In the genomic region with DNA sequence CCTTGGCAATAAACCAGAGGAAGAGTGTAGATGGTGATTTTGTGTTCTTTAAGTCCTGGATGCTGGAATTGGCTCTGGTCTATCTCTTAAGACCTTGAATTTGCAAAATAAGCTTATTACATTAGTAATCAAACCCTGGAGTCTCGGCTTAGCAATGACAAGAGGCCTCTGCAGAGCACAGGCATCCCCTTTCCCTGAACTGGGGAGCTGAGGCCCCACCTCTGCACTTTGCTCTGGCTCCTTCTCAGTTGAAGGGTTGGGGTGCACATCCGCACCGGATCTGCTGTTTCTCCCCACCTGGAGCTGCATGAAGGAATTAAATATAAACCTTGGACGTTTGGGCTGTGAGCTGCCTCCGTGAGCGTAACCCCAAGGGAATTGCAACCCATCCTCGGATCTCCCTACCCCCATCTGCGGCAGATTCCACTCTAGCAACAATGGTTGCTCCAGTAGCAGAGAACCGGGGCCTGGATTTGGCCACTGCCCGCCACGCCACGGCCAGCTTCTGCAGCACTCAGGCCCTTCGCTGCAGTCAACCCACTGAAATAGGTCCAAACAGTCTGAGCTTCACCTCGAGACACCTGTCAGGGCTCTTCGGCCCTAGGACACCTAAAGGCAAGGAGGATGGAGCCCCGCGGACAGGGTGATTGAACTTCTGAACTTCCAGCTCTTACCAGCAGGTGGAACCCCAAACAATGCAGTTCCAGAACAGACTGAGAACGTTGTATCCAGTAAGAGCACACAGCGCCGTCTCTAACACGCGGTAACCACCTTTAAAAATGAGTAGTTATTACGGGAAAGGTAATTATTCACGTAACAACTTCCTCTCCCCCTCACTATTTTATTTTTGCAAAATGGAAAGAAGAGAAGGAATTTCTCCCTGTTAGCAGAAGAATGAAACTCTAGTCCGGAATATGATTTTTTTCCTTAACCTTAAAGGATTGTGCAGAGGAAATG, we compare ENCODE assay signal across 1 cellular context.
A peak's percentile ranks its signal among the peaks of the same experiment; 100 is the strongest.
TF ChIP-seq lines count a peak whose summit lies in the region.

No MANE protein-coding gene starts in this region.

TF ChIP-seq in K562, 482 proteins besides CTCF, POLR2A, EP300 and RAD21 (continued from another document and continues in another):
- TF ChIP-seq, protein P1, sequence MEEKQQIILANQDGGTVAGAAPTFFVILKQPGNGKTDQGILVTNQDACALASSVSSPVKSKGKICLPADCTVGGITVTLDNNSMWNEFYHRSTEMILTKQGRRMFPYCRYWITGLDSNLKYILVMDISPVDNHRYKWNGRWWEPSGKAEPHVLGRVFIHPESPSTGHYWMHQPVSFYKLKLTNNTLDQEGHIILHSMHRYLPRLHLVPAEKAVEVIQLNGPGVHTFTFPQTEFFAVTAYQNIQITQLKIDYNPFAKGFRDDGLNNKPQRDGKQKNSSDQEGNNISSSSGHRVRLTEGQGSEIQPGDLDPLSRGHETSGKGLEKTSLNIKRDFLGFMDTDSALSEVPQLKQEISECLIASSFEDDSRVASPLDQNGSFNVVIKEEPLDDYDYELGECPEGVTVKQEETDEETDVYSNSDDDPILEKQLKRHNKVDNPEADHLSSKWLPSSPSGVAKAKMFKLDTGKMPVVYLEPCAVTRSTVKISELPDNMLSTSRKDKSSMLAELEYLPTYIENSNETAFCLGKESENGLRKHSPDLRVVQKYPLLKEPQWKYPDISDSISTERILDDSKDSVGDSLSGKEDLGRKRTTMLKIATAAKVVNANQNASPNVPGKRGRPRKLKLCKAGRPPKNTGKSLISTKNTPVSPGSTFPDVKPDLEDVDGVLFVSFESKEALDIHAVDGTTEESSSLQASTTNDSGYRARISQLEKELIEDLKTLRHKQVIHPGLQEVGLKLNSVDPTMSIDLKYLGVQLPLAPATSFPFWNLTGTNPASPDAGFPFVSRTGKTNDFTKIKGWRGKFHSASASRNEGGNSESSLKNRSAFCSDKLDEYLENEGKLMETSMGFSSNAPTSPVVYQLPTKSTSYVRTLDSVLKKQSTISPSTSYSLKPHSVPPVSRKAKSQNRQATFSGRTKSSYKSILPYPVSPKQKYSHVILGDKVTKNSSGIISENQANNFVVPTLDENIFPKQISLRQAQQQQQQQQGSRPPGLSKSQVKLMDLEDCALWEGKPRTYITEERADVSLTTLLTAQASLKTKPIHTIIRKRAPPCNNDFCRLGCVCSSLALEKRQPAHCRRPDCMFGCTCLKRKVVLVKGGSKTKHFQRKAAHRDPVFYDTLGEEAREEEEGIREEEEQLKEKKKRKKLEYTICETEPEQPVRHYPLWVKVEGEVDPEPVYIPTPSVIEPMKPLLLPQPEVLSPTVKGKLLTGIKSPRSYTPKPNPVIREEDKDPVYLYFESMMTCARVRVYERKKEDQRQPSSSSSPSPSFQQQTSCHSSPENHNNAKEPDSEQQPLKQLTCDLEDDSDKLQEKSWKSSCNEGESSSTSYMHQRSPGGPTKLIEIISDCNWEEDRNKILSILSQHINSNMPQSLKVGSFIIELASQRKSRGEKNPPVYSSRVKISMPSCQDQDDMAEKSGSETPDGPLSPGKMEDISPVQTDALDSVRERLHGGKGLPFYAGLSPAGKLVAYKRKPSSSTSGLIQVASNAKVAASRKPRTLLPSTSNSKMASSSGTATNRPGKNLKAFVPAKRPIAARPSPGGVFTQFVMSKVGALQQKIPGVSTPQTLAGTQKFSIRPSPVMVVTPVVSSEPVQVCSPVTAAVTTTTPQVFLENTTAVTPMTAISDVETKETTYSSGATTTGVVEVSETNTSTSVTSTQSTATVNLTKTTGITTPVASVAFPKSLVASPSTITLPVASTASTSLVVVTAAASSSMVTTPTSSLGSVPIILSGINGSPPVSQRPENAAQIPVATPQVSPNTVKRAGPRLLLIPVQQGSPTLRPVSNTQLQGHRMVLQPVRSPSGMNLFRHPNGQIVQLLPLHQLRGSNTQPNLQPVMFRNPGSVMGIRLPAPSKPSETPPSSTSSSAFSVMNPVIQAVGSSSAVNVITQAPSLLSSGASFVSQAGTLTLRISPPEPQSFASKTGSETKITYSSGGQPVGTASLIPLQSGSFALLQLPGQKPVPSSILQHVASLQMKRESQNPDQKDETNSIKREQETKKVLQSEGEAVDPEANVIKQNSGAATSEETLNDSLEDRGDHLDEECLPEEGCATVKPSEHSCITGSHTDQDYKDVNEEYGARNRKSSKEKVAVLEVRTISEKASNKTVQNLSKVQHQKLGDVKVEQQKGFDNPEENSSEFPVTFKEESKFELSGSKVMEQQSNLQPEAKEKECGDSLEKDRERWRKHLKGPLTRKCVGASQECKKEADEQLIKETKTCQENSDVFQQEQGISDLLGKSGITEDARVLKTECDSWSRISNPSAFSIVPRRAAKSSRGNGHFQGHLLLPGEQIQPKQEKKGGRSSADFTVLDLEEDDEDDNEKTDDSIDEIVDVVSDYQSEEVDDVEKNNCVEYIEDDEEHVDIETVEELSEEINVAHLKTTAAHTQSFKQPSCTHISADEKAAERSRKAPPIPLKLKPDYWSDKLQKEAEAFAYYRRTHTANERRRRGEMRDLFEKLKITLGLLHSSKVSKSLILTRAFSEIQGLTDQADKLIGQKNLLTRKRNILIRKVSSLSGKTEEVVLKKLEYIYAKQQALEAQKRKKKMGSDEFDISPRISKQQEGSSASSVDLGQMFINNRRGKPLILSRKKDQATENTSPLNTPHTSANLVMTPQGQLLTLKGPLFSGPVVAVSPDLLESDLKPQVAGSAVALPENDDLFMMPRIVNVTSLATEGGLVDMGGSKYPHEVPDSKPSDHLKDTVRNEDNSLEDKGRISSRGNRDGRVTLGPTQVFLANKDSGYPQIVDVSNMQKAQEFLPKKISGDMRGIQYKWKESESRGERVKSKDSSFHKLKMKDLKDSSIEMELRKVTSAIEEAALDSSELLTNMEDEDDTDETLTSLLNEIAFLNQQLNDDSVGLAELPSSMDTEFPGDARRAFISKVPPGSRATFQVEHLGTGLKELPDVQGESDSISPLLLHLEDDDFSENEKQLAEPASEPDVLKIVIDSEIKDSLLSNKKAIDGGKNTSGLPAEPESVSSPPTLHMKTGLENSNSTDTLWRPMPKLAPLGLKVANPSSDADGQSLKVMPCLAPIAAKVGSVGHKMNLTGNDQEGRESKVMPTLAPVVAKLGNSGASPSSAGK (IDR thresholded peaks at IDR 0.05) = peak; percentile 56; the same call in 1 of the 2 replicates
- TF ChIP-seq EP400 (IDR thresholded peaks at IDR 0.05) = 0 out of 2 replicates have a peak, but pooled peaks have one; percentile 24
- TF ChIP-seq MCM7 (IDR thresholded peaks at IDR 0.05) = no peak
- no peak for TF ChIP-seq ILF3 (IDR thresholded peaks at IDR 0.05; ENCODE audit: borderline replicate concordance)
- no peak for TF ChIP-seq ZNF444 (CRISPR knock-in tag; IDR thresholded peaks at IDR 0.05)
- TF ChIP-seq SMC3 (conservative IDR thresholded peaks at IDR 0.05; ENCODE audit: insufficient read depth, low read depth, low read length) = peak; percentile 90
- TF ChIP-seq BRF1 (IDR thresholded peaks at IDR 0.05; ENCODE audit: borderline replicate concordance, extremely low read depth, insufficient read length) = no peak
- TF ChIP-seq, protein P2, sequence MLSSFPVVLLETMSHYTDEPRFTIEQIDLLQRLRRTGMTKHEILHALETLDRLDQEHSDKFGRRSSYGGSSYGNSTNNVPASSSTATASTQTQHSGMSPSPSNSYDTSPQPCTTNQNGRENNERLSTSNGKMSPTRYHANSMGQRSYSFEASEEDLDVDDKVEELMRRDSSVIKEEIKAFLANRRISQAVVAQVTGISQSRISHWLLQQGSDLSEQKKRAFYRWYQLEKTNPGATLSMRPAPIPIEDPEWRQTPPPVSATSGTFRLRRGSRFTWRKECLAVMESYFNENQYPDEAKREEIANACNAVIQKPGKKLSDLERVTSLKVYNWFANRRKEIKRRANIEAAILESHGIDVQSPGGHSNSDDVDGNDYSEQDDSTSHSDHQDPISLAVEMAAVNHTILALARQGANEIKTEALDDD (IDR thresholded peaks at IDR 0.05) = peak; percentile 57; the same call in 1 of the 2 replicates
- TF ChIP-seq, protein P3, sequence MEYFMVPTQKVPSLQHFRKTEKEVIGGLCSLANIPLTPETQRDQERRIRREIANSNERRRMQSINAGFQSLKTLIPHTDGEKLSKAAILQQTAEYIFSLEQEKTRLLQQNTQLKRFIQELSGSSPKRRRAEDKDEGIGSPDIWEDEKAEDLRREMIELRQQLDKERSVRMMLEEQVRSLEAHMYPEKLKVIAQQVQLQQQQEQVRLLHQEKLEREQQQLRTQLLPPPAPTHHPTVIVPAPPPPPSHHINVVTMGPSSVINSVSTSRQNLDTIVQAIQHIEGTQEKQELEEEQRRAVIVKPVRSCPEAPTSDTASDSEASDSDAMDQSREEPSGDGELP (CRISPR knock-in tag; IDR thresholded peaks at IDR 0.05; ENCODE audit: borderline replicate concordance) = peak; percentile 37; the same call in 1 of the 2 replicates
- TF ChIP-seq JUND (IDR thresholded peaks at IDR 0.05; ENCODE audit: borderline replicate concordance, low read depth, low read length) = 0 out of 2 replicates have a peak, but pooled peaks have one; percentile 6
- no peak for TF ChIP-seq JUND (tag; IDR thresholded peaks at IDR 0.05; ENCODE audit: borderline replicate concordance, low read depth, low read length)
- 0 out of 2 replicates have a peak, but pooled peaks have one; percentile 37 for TF ChIP-seq GABPB1 (CRISPR knock-in tag; IDR thresholded peaks at IDR 0.05)
- TF ChIP-seq ATF1 (CRISPR knock-in tag; IDR thresholded peaks at IDR 0.05) = no peak
- TF ChIP-seq ATF1 (tag; IDR thresholded peaks at IDR 0.05) = 0 out of 2 replicates have a peak, but pooled peaks have one; percentile 5
- TF ChIP-seq TCF3 (CRISPR knock-in tag; IDR thresholded peaks at IDR 0.05) = no peak
- TF ChIP-seq RCOR1 (IDR thresholded peaks at IDR 0.05; ENCODE audit: borderline replicate concordance in 1 of 2, low read depth in 2 of 2, low read length in 2 of 2) = peak in 1 of 2 experiments; percentile 25; a peak in 1 of 4 replicates
- no peak for TF ChIP-seq NBN (IDR thresholded peaks at IDR 0.05; ENCODE audit: low read depth)
- 0 out of 2 replicates have a peak, but pooled peaks have one; percentile 39 for TF ChIP-seq SOX6 (IDR thresholded peaks at IDR 0.05)
- TF ChIP-seq RHOXF2B (CRISPR knock-in tag; conservative IDR thresholded peaks at IDR 0.05) = no peak
- TF ChIP-seq CREM (IDR thresholded peaks at IDR 0.05; ENCODE audit: low read depth) = peak; percentile 40; the same call in 1 of the 2 replicates
- no peak for TF ChIP-seq ZNF57 (CRISPR knock-in tag; IDR thresholded peaks at IDR 0.05)
- no peak for TF ChIP-seq RFX1 (IDR thresholded peaks at IDR 0.05)
- TF ChIP-seq, protein P4, sequence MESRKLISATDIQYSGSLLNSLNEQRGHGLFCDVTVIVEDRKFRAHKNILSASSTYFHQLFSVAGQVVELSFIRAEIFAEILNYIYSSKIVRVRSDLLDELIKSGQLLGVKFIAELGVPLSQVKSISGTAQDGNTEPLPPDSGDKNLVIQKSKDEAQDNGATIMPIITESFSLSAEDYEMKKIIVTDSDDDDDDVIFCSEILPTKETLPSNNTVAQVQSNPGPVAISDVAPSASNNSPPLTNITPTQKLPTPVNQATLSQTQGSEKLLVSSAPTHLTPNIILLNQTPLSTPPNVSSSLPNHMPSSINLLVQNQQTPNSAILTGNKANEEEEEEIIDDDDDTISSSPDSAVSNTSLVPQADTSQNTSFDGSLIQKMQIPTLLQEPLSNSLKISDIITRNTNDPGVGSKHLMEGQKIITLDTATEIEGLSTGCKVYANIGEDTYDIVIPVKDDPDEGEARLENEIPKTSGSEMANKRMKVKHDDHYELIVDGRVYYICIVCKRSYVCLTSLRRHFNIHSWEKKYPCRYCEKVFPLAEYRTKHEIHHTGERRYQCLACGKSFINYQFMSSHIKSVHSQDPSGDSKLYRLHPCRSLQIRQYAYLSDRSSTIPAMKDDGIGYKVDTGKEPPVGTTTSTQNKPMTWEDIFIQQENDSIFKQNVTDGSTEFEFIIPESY (CRISPR knock-in tag; IDR thresholded peaks at IDR 0.05) = peak; percentile 50; the same call in 1 of the 2 replicates
- no peak for TF ChIP-seq ZNF253 (CRISPR knock-in tag; conservative IDR thresholded peaks at IDR 0.05)
- TF ChIP-seq CHCHD3 (CRISPR knock-in tag; IDR thresholded peaks at IDR 0.05) = no peak
- no peak for TF ChIP-seq STAT5B (CRISPR knock-in tag; IDR thresholded peaks at IDR 0.05)
- TF ChIP-seq NR2F6 (CRISPR knock-in tag; IDR thresholded peaks at IDR 0.05) = no peak
- TF ChIP-seq MCM2 (IDR thresholded peaks at IDR 0.05; ENCODE audit: low read depth) = no peak
- peak in 1 of 2 experiments; percentile 64; a peak in 2 of 4 replicates for TF ChIP-seq MAZ (CRISPR knock-in tag; conservative IDR thresholded peaks at IDR 0.05 in 1 of 2, IDR thresholded peaks at IDR 0.05 in 1 of 2)
- TF ChIP-seq CSDE1 (IDR thresholded peaks at IDR 0.05) = no peak
- TF ChIP-seq NFIX (CRISPR knock-in tag; IDR thresholded peaks at IDR 0.05; ENCODE audit: low read depth) = no peak
- TF ChIP-seq, protein P5, sequence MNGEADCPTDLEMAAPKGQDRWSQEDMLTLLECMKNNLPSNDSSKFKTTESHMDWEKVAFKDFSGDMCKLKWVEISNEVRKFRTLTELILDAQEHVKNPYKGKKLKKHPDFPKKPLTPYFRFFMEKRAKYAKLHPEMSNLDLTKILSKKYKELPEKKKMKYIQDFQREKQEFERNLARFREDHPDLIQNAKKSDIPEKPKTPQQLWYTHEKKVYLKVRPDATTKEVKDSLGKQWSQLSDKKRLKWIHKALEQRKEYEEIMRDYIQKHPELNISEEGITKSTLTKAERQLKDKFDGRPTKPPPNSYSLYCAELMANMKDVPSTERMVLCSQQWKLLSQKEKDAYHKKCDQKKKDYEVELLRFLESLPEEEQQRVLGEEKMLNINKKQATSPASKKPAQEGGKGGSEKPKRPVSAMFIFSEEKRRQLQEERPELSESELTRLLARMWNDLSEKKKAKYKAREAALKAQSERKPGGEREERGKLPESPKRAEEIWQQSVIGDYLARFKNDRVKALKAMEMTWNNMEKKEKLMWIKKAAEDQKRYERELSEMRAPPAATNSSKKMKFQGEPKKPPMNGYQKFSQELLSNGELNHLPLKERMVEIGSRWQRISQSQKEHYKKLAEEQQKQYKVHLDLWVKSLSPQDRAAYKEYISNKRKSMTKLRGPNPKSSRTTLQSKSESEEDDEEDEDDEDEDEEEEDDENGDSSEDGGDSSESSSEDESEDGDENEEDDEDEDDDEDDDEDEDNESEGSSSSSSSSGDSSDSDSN (IDR thresholded peaks at IDR 0.05; ENCODE audit: borderline replicate concordance in 1 of 2, low read depth in 2 of 2, low read length in 2 of 2) = 0 out of 4 replicates have a peak, but pooled peaks of 1 of the 2 experiments have one; percentile 49
- peak; percentile 71 for TF ChIP-seq L3MBTL2 (IDR thresholded peaks at IDR 0.05)
- no peak for TF ChIP-seq ZKSCAN8 (CRISPR knock-in tag; IDR thresholded peaks at IDR 0.05)
- TF ChIP-seq RFX5 (IDR thresholded peaks at IDR 0.05; ENCODE audit: low read depth, low read length) = no peak
- TF ChIP-seq ZNF77 (CRISPR knock-in tag; IDR thresholded peaks at IDR 0.05) = no peak
- TF ChIP-seq HDAC2 (IDR thresholded peaks at IDR 0.05) = 0 out of 2 replicates have a peak, but pooled peaks have one; percentile 15
- peak; percentile 64; the same call in 1 of the 2 replicates for TF ChIP-seq ZNF134 (CRISPR knock-in tag; conservative IDR thresholded peaks at IDR 0.05)
- TF ChIP-seq, protein P6, sequence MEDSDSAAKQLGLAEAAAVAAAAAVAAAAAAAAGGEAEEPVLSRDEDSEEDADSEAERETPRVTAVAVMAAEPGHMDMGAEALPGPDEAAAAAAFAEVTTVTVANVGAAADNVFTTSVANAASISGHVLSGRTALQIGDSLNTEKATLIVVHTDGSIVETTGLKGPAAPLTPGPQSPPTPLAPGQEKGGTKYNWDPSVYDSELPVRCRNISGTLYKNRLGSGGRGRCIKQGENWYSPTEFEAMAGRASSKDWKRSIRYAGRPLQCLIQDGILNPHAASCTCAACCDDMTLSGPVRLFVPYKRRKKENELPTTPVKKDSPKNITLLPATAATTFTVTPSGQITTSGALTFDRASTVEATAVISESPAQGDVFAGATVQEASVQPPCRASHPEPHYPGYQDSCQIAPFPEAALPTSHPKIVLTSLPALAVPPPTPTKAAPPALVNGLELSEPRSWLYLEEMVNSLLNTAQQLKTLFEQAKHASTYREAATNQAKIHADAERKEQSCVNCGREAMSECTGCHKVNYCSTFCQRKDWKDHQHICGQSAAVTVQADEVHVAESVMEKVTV (CRISPR knock-in tag; IDR thresholded peaks at IDR 0.05) = peak; percentile 47; the same call in 1 of the 2 replicates
